In the genomic region with DNA sequence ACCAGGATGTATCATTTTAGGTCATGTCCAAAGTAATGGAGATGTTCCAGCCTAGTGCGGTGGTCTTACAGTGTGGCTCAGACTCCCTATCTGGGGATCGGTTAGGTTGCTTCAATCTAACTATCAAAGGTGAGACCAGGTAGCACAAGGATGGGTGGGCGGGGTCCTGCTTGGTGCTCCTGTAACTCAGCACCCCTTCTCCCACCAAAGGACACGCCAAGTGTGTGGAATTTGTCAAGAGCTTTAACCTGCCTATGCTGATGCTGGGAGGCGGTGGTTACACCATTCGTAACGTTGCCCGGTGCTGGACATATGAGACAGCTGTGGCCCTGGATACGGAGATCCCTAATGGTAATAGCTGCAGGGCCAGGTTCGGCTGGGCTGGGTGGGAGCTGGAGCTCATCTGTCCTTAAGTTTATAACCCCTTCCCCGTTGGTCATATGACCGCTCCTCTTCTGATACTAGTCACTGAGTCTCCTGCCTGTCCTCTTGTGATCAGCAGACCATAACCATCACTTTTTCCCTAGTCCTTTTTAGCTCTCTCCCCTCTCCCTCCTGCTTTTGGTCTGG, we compare ENCODE assay signal across 1 cellular context.
A peak's percentile ranks its signal among the peaks of the same experiment; 100 is the strongest.
TF ChIP-seq lines count a peak whose summit lies in the region.

No MANE protein-coding gene starts in this region.

TF ChIP-seq in H1, 55 proteins besides CTCF, POLR2A, EP300 and RAD21:
- TF ChIP-seq SRF (IDR thresholded peaks at IDR 0.05; ENCODE audit: low read depth, low read length) (no peak), GTF2F1 (IDR thresholded peaks at IDR 0.05; ENCODE audit: borderline replicate concordance, low read depth, low read length) (no peak), POLR2AphosphoS5 (IDR thresholded peaks at IDR 0.05; ENCODE audit: low read depth, low read length) (peak; percentile 60), SP4 (IDR thresholded peaks at IDR 0.05; ENCODE audit: low read length) (no peak), EGR1 (IDR thresholded peaks at IDR 0.05; ENCODE audit: borderline replicate concordance, low read depth, low read length) (no peak)
- TF ChIP-seq, protein P1, sequence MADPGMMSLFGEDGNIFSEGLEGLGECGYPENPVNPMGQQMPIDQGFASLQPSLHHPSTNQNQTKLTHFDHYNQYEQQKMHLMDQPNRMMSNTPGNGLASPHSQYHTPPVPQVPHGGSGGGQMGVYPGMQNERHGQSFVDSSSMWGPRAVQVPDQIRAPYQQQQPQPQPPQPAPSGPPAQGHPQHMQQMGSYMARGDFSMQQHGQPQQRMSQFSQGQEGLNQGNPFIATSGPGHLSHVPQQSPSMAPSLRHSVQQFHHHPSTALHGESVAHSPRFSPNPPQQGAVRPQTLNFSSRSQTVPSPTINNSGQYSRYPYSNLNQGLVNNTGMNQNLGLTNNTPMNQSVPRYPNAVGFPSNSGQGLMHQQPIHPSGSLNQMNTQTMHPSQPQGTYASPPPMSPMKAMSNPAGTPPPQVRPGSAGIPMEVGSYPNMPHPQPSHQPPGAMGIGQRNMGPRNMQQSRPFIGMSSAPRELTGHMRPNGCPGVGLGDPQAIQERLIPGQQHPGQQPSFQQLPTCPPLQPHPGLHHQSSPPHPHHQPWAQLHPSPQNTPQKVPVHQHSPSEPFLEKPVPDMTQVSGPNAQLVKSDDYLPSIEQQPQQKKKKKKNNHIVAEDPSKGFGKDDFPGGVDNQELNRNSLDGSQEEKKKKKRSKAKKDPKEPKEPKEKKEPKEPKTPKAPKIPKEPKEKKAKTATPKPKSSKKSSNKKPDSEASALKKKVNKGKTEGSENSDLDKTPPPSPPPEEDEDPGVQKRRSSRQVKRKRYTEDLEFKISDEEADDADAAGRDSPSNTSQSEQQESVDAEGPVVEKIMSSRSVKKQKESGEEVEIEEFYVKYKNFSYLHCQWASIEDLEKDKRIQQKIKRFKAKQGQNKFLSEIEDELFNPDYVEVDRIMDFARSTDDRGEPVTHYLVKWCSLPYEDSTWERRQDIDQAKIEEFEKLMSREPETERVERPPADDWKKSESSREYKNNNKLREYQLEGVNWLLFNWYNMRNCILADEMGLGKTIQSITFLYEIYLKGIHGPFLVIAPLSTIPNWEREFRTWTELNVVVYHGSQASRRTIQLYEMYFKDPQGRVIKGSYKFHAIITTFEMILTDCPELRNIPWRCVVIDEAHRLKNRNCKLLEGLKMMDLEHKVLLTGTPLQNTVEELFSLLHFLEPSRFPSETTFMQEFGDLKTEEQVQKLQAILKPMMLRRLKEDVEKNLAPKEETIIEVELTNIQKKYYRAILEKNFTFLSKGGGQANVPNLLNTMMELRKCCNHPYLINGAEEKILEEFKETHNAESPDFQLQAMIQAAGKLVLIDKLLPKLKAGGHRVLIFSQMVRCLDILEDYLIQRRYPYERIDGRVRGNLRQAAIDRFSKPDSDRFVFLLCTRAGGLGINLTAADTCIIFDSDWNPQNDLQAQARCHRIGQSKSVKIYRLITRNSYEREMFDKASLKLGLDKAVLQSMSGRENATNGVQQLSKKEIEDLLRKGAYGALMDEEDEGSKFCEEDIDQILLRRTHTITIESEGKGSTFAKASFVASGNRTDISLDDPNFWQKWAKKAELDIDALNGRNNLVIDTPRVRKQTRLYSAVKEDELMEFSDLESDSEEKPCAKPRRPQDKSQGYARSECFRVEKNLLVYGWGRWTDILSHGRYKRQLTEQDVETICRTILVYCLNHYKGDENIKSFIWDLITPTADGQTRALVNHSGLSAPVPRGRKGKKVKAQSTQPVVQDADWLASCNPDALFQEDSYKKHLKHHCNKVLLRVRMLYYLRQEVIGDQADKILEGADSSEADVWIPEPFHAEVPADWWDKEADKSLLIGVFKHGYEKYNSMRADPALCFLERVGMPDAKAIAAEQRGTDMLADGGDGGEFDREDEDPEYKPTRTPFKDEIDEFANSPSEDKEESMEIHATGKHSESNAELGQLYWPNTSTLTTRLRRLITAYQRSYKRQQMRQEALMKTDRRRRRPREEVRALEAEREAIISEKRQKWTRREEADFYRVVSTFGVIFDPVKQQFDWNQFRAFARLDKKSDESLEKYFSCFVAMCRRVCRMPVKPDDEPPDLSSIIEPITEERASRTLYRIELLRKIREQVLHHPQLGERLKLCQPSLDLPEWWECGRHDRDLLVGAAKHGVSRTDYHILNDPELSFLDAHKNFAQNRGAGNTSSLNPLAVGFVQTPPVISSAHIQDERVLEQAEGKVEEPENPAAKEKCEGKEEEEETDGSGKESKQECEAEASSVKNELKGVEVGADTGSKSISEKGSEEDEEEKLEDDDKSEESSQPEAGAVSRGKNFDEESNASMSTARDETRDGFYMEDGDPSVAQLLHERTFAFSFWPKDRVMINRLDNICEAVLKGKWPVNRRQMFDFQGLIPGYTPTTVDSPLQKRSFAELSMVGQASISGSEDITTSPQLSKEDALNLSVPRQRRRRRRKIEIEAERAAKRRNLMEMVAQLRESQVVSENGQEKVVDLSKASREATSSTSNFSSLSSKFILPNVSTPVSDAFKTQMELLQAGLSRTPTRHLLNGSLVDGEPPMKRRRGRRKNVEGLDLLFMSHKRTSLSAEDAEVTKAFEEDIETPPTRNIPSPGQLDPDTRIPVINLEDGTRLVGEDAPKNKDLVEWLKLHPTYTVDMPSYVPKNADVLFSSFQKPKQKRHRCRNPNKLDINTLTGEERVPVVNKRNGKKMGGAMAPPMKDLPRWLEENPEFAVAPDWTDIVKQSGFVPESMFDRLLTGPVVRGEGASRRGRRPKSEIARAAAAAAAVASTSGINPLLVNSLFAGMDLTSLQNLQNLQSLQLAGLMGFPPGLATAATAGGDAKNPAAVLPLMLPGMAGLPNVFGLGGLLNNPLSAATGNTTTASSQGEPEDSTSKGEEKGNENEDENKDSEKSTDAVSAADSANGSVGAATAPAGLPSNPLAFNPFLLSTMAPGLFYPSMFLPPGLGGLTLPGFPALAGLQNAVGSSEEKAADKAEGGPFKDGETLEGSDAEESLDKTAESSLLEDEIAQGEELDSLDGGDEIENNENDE (IDR thresholded peaks at IDR 0.05; ENCODE audit: insufficient replicate concordance, low read length), result no peak
